Comparison of ENCODE assay signal across 26 cellular contexts in the genomic region with DNA sequence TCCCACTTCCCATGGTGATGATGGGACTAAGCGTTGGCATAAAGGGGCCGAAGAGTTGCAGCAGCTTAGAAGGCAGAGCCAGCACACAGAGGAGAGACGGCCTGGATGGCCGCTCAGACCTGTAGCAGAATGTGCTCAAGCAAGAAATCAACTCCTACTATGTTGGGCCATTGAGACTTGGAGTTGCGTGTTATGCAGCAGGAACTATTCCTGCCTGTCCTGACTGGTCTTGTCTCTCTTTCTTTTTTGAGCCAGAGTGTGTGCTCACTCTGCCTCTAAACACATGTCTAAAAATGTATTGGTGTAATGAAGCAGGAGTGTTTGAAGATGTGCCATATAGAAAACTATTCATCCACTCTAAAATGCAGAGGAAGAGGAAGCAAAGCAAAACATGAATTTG.
"Had no signal": no experiment of that assay in that cellular context is flagged by ENCODE, and none has a peak within 500 bp of the region (broad histone marks: within the 10 kb centered on the region; RNA-seq: fewer than 3 reads in every experiment).

No MANE protein-coding gene starts in this region.

- H3K27ac Mint-ChIP-seq: activated CD8-positive, alpha-beta T cell treated with anti-CD3 and anti-CD28 coated beads, Interleukin-2, amount 10 ng/mL, durations not matched to agents 7 days and 5 days; activated naive CD4-positive, alpha-beta T cell treated with anti-CD3 and anti-CD28 coated beads, Interleukin-2, amount 50 U/mL, for 24 hours; endodermal cell; memory B cell; naive B cell had no signal

- H3K27me3 ChIP-seq: dorsolateral prefrontal cortex, gastrocnemius medialis, right atrium auricular region, suprapubic skin, upper lobe of left lung had no signal

- DNase-seq: activated CD4-positive, alpha-beta T cell treated with anti-CD3 and anti-CD28 coated beads, Interleukin-2, amount 10 ng/mL, durations not matched to agents 24 days and 14 days; activated CD4-positive, CD25-positive, alpha-beta regulatory T cell; activated CD8-positive, alpha-beta memory T cell treated with anti-CD3 and anti-CD28 coated beads, Interleukin-2, amount 50 U/mL, for 4 hours; activated CD8-positive, alpha-beta T cell treated with anti-CD3 and anti-CD28 coated beads, Interleukin-2, amount 10 ng/mL, durations not matched to agents 7 days and 5 days; activated gamma-delta T cell; activated T-cell treated with anti-CD3 and anti-CD28 coated beads, Interleukin-2, amount 50 U/mL, for 48 hours; caudate nucleus; dorsolateral prefrontal cortex; endodermal cell; gastrocnemius medialis; kidney glomerular epithelial cell; left ventricle myocardium inferior; mucosa of descending colon; naive B cell; stimulated activated naive CD8-positive, alpha-beta T cell treated with anti-CD3 and anti-CD28 coated beads, Interleukin-15, Interleukin-2, amounts not matched to agents 100 U/mL and 50 U/mL, for 24 hours; T-helper 1 cell; T-helper 9 cell; upper lobe of left lung had no signal

- H3K4me1 Mint-ChIP-seq: neural crest cell had no signal

- FAIRE-seq: colon had no signal

- H3K36me3 ChIP-seq: gastrocnemius medialis, left ventricle myocardium inferior, prostate gland, right atrium auricular region, suprapubic skin, upper lobe of left lung had no signal

- H3K4me1 ChIP-seq: gastrocnemius medialis, left ventricle myocardium inferior, prostate gland, right atrium auricular region, suprapubic skin, upper lobe of left lung had no signal

- H3K4me3 Mint-ChIP-seq: activated CD4-positive, alpha-beta T cell treated with anti-CD3 and anti-CD28 coated beads, Interleukin-2, amount 10 ng/mL, durations not matched to agents 24 days and 14 days; activated CD8-positive, alpha-beta T cell treated with anti-CD3 and anti-CD28 coated beads, Interleukin-2, amount 10 ng/mL, durations not matched to agents 7 days and 5 days; activated naive CD4-positive, alpha-beta T cell treated with anti-CD3 and anti-CD28 coated beads, Interleukin-2, amount 50 U/mL, for 24 hours; endodermal cell; memory B cell; naive B cell; neural crest cell had no signal

- H3K4me3 ChIP-seq: dorsolateral prefrontal cortex, gastrocnemius medialis, left ventricle myocardium inferior, mucosa of descending colon, prostate gland, right atrium auricular region, suprapubic skin, upper lobe of left lung had no signal

- ATAC-seq: activated CD8-positive, alpha-beta T cell treated with anti-CD3 and anti-CD28 coated beads, Interleukin-2, amount 10 ng/mL, durations not matched to agents 7 days and 5 days; gastrocnemius medialis; mucosa of descending colon; SK-N-SH treated with all-trans-retinoic acid at 6 μM for 48 hours; stimulated activated naive CD8-positive, alpha-beta T cell treated with anti-CD3 and anti-CD28 coated beads, Interleukin-15, Interleukin-2, amounts not matched to agents 100 U/mL and 50 U/mL, for 24 hours had no signal

- H3K27ac ChIP-seq: gastrocnemius medialis, left ventricle myocardium inferior, prostate gland, right atrium auricular region, suprapubic skin, upper lobe of left lung had no signal

- H3K9me3 ChIP-seq: prostate gland had no signal

- H3K27me3 Mint-ChIP-seq: activated CD4-positive, alpha-beta T cell treated with anti-CD3 and anti-CD28 coated beads, Interleukin-2, amount 10 ng/mL, durations not matched to agents 24 days and 14 days; activated naive CD4-positive, alpha-beta T cell treated with anti-CD3 and anti-CD28 coated beads, Interleukin-2, amount 50 U/mL, for 24 hours had no signal
